Comparison of ENCODE assay signal across 8 cellular contexts in the genomic region with DNA sequence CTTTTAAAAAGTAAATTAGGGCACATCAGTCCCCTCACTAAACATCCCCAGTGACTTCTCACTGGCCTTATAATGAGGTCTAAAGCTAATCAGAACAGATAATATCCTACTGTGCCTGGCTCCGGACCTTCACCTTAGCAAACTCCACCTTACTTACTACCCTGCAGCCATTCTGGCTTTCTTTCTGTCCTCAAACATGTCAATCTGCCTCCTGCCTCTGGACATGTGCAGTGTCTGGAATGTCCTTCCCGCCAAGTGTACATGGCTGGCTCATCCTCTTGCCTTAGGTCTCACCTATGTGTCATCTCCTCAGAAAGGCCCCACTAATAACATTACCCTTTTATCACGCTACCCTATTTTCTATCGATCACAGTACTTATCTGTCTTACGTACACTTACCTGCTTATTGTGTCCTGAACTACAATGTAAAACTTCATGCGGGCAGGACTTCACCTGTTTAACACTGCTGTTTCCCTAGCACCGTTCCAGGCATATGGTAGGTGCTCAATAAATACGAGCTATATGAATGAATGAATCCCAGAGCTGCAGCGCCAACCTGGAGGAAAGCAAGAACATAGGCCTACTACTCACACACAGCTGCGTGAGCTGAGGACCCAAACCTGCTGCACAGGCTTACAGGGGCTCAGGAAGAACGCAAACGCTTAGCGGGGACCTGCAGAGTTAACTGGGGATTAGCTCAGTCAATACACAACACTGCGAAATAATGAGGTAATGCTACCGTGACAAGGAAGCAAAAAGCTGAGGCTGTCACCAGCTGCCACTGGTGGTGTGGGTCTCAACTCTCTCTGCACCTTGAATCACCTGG. TPM values are rescaled to one million over a fixed set of nuclear protein-coding genes. Genes with fewer than 3 reads are reported as not detected.
A peak's percentile ranks its signal among the peaks of the same experiment; 100 is the strongest.
DNase-seq lines count a peak whose midpoint lies in the region; ATAC-seq and TF ChIP-seq lines count a peak whose summit lies in the region.

No MANE protein-coding gene starts in this region.

- peak overlapping the region in 1 of 2 donors; percentile 36 for H3K9ac ChIP-seq in liver (ENCODE audit: low read depth in 1 of 2, low read length in 2 of 2)

- H3K27me3 ChIP-seq in liver (ENCODE audit: control insufficient read depth in 4 of 4, insufficient read depth in 4 of 4, low read length in 3 of 4) = no peaks in the 10 kb centered on the region
- no peaks in the 10 kb centered on the region for H3K27me3 ChIP-seq in uterus

- H3K9me3 Mint-ChIP-seq in activated naive CD8-positive, alpha-beta T cell treated with anti-CD3 and anti-CD28 coated beads, Interleukin-2, amount 50 U/mL, for 24 hours = no peaks in the 10 kb centered on the region

- peak overlapping the region; percentile 68 to 92 (median 85) for H3K4me3 ChIP-seq in liver (ENCODE audit: low read depth in 1 of 3, low read length in 3 of 3)
- H3K4me3 ChIP-seq in uterus = peak overlapping the region; percentile 81 to 91

- ATAC-seq in HG03097 (IDR thresholded peaks at IDR 0.05; ENCODE audit: low FRiP score, unreplicated experiment) (peak; percentile 2), HG03432 (IDR thresholded peaks at IDR 0.05; ENCODE audit: unreplicated experiment) (no peak)
- ATAC-seq in activated naive CD8-positive, alpha-beta T cell treated with anti-CD3 and anti-CD28 coated beads, Interleukin-2, amount 50 U/mL, for 24 hours = no peak

- H3K9me3 ChIP-seq in liver (ENCODE audit: control insufficient read depth in 4 of 4, low read length in 3 of 4) (no peaks in the 10 kb centered on the region), uterus (no peaks in the 10 kb centered on the region)

- no peak for TF ChIP-seq RAD21 in liver (IDR thresholded peaks at IDR 0.05)

- H3K27ac ChIP-seq in C4-2B (peak overlapping the region; percentile 91), liver (ENCODE audit: low read depth in 1 of 2, low read length in 2 of 2) (peak overlapping the region in 1 of 2 donors; percentile 91), uterus (peak overlapping the region; percentile 93 to 96)

- H3K27ac Mint-ChIP-seq in activated naive CD8-positive, alpha-beta T cell treated with anti-CD3 and anti-CD28 coated beads, Interleukin-2, amount 50 U/mL, for 24 hours = peak overlapping the region; percentile 98

- peaks cover 46% of the 10 kb centered on the region for H3K4me1 Mint-ChIP-seq in activated naive CD8-positive, alpha-beta T cell treated with anti-CD3 and anti-CD28 coated beads, Interleukin-2, amount 50 U/mL, for 24 hours

- H3K4me3 Mint-ChIP-seq in activated naive CD8-positive, alpha-beta T cell treated with anti-CD3 and anti-CD28 coated beads, Interleukin-2, amount 50 U/mL, for 24 hours = peak overlapping the region; percentile 89

- peaks cover 35% of the 10 kb centered on the region for H3K36me3 Mint-ChIP-seq in activated naive CD8-positive, alpha-beta T cell treated with anti-CD3 and anti-CD28 coated beads, Interleukin-2, amount 50 U/mL, for 24 hours (ENCODE audit: low read depth)

- DNase-seq in activated naive CD8-positive, alpha-beta T cell treated with anti-CD3 and anti-CD28 coated beads, Interleukin-2, amount 50 U/mL, for 24 hours = no peak
- DNase-seq in uterus (no peak), NCI-H1092 treated with DMSO at 0.1 percent for 48 hours (lab: John Stamatoyannopoulos, UW) (no peak), GM19240 (ENCODE audit: insufficient read length, low spot score) (no peak)

- 84% methylated on average over 15 of the region's 15 CpGs for WGBS in liver

- H3K27me3 Mint-ChIP-seq in activated naive CD8-positive, alpha-beta T cell treated with anti-CD3 and anti-CD28 coated beads, Interleukin-2, amount 50 U/mL, for 24 hours = no peaks in the 10 kb centered on the region

- H3K36me3 ChIP-seq in liver (ENCODE audit: control insufficient read depth in 4 of 4, insufficient read depth in 3 of 4, low read depth in 1 of 4, low read length in 3 of 4) (peaks cover 0 to 8% (median 2%) of the 10 kb centered on the region in 4 donors), uterus (no peaks in the 10 kb centered on the region)

- no peak for TF ChIP-seq POLR2A in uterus (IDR thresholded peaks at IDR 0.05)

- intact Hi-C loops in uterus (cut with DNase I; ENCODE audit: low total_unique reads) = no loop called here

- H3K4me1 ChIP-seq in liver (ENCODE audit: control insufficient read depth in 4 of 4, insufficient read depth in 4 of 4, low read length in 3 of 4) = peaks cover 0 to 16% (median 10%) of the 10 kb centered on the region in 4 donors
- peaks cover 5 to 7% of the 10 kb centered on the region in 2 donors for H3K4me1 ChIP-seq in uterus

- TF ChIP-seq CTCF in C4-2B (conservative IDR thresholded peaks at IDR 0.05) (no peak), liver (IDR thresholded peaks at IDR 0.05; ENCODE audit: low read depth, low read length, missing input control) (no peak), uterus (IDR thresholded peaks at IDR 0.05) (no peak)

TF ChIP-seq in liver, 16 proteins besides CTCF, POLR2A, EP300 and RAD21:
- TF ChIP-seq, protein P1, sequence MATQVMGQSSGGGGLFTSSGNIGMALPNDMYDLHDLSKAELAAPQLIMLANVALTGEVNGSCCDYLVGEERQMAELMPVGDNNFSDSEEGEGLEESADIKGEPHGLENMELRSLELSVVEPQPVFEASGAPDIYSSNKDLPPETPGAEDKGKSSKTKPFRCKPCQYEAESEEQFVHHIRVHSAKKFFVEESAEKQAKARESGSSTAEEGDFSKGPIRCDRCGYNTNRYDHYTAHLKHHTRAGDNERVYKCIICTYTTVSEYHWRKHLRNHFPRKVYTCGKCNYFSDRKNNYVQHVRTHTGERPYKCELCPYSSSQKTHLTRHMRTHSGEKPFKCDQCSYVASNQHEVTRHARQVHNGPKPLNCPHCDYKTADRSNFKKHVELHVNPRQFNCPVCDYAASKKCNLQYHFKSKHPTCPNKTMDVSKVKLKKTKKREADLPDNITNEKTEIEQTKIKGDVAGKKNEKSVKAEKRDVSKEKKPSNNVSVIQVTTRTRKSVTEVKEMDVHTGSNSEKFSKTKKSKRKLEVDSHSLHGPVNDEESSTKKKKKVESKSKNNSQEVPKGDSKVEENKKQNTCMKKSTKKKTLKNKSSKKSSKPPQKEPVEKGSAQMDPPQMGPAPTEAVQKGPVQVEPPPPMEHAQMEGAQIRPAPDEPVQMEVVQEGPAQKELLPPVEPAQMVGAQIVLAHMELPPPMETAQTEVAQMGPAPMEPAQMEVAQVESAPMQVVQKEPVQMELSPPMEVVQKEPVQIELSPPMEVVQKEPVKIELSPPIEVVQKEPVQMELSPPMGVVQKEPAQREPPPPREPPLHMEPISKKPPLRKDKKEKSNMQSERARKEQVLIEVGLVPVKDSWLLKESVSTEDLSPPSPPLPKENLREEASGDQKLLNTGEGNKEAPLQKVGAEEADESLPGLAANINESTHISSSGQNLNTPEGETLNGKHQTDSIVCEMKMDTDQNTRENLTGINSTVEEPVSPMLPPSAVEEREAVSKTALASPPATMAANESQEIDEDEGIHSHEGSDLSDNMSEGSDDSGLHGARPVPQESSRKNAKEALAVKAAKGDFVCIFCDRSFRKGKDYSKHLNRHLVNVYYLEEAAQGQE (IDR thresholded peaks at IDR 0.05) = no peak
- TF ChIP-seq FOXA2 (IDR thresholded peaks at IDR 0.05) (no peak), HNF4A (conservative IDR thresholded peaks at IDR 0.05) (no peak), RXRA (IDR thresholded peaks at IDR 0.05) (no peak), HNF4G (IDR thresholded peaks at IDR 0.05) (no peak), FOXA1 (IDR thresholded peaks at IDR 0.05) (no peak), JUND (IDR thresholded peaks at IDR 0.05) (no peak), TAF1 (conservative IDR thresholded peaks at IDR 0.05) (no peak), SP1 (IDR thresholded peaks at IDR 0.05) (no peak), NR2F2 (IDR thresholded peaks at IDR 0.05) (no peak), GABPA (IDR thresholded peaks at IDR 0.05 in 1 of 2, conservative IDR thresholded peaks at IDR 0.05 in 1 of 2) (no peak), EGR1 (IDR thresholded peaks at IDR 0.05; ENCODE audit: low read depth in 2 of 2) (no peak), YY1 (IDR thresholded peaks at IDR 0.05) (no peak)
- TF ChIP-seq, protein P2, sequence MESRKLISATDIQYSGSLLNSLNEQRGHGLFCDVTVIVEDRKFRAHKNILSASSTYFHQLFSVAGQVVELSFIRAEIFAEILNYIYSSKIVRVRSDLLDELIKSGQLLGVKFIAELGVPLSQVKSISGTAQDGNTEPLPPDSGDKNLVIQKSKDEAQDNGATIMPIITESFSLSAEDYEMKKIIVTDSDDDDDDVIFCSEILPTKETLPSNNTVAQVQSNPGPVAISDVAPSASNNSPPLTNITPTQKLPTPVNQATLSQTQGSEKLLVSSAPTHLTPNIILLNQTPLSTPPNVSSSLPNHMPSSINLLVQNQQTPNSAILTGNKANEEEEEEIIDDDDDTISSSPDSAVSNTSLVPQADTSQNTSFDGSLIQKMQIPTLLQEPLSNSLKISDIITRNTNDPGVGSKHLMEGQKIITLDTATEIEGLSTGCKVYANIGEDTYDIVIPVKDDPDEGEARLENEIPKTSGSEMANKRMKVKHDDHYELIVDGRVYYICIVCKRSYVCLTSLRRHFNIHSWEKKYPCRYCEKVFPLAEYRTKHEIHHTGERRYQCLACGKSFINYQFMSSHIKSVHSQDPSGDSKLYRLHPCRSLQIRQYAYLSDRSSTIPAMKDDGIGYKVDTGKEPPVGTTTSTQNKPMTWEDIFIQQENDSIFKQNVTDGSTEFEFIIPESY (IDR thresholded peaks at IDR 0.05) = no peak
- TF ChIP-seq, protein P3, sequence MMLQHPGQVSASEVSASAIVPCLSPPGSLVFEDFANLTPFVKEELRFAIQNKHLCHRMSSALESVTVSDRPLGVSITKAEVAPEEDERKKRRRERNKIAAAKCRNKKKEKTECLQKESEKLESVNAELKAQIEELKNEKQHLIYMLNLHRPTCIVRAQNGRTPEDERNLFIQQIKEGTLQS (IDR thresholded peaks at IDR 0.05) = no peak

RNA-seq across cellular contexts. Expression of a gene that starts 1.0 kb away (rescaled TPM):
- total RNA-seq in liver (1 to 10 TPM; 6.8 to 8.3 TPM), uterus (10 to 100 TPM in 3 of 4 donors, 1 to 10 TPM in 1; 10.0 to 63.2 (median 30.9) TPM)
- 10 to 100 TPM; 36.5 to 75.9 TPM for polyA plus RNA-seq in liver

RNA-seq across cellular contexts. Expression of a gene that starts 36.2 kb away (rescaled TPM):
- 10 to 100 TPM in 1 of 2 donors, 1 to 10 TPM in 1; 7.0 to 12.9 TPM for total RNA-seq in liver
- polyA plus RNA-seq in liver = 1 to 10 TPM; 1.5 to 6.4 TPM
- 1 to 10 TPM in 3 of 4 donors, not detected in 1; 1.9 to 6.1 (median 5.5) TPM for total RNA-seq in uterus
